ENCODE assay signal across 21 cellular contexts in the genomic region with DNA sequence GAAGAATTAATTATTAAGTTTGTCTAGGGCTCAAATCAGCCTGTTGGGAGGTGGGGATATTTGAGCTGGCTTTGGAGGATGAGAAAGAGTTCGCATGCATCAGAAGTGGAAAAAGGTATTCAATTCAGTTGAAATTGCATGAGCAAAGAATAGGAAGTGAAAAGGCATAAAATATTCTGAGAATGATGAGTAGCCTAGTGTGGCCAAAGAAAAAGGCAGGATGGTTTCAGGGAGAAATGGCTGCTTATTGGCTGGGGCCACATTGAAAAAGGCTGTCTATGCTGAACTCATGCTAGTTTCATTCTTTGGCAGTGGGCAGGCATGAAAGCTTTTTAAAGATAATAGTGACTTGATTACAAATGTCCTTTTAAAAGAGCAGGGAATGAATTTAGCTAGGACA.
A peak's percentile ranks its signal among the peaks of the same experiment; 100 is the strongest.
DNase-seq lines count a peak whose midpoint lies in the region; ATAC-seq and TF ChIP-seq lines count a peak whose summit lies in the region.
"Had no signal": no experiment of that assay in that cellular context is flagged by ENCODE, and none has a peak within 500 bp of the region (broad histone marks: within the 10 kb centered on the region; RNA-seq: fewer than 3 reads in every experiment).

No MANE protein-coding gene starts in this region.

- H4K8ac ChIP-seq in H9 (replicated peaks; ENCODE audit: insufficient read length, low read depth, low read length), result no peak overlapping the region

- no peak overlapping the region for H3K4ac ChIP-seq in H9 (ENCODE audit: low read depth, low read length)

- peaks cover 9 to 12% of the 10 kb centered on the region in 2 experiments for H3K4me1 Mint-ChIP-seq in H9
- H3K4me1 Mint-ChIP-seq: activated naive CD8-positive, alpha-beta T cell treated with anti-CD3 and anti-CD28 coated beads, Interleukin-2, amount 10 ng/mL, durations not matched to agents 7 days and 5 days; activated T-helper 17 cell treated with anti-CD3 and anti-CD28 coated beads, Interleukin-2, amount 50 U/mL, for 72 hours had no signal

- no peak overlapping the region for H2BK15ac ChIP-seq in H9 (ENCODE audit: low read depth, low read length)

- H3K23me2 ChIP-seq in H9 (ENCODE audit: insufficient read length, low read depth, low read length, poor library complexity, severe bottlenecking), result no peaks in the 10 kb centered on the region

- no peak overlapping the region for H2AFZ ChIP-seq in H9 (ENCODE audit: low read length)

- H3K27me3 Mint-ChIP-seq in H9 (ENCODE audit: low read depth), result no peaks in the 10 kb centered on the region
- H3K27me3 Mint-ChIP-seq: activated T-helper 17 cell treated with anti-CD3 and anti-CD28 coated beads, Interleukin-2, amount 50 U/mL, for 72 hours; CD4-positive, CD25-positive, alpha-beta regulatory T cell; natural killer cell treated with Interleukin-12 subunit alpha and Interleukin-12 subunit beta and Interleukin-15 and Interleukin-18, amount 100 ng/mL, for 72 hours; stimulated activated naive CD8-positive, alpha-beta T cell treated with anti-CD3 and anti-CD28 coated beads, Interleukin-15, Interleukin-2, amounts not matched to agents 100 ng/mL and 50 ng/mL, for 24 hours had no signal

- no peak overlapping the region for H2BK120ac ChIP-seq in H9 (ENCODE audit: low read depth, low read length, poor library complexity, severe bottlenecking)

- no peak overlapping the region for H2BK12ac ChIP-seq in H9 (ENCODE audit: insufficient read length, low read depth, low read length)

- no peak for TF ChIP-seq CTCF in RWPE1 (conservative IDR thresholded peaks at IDR 0.05; ENCODE audit: low read depth)
- no peak for TF ChIP-seq CTCF in H9 (conservative IDR thresholded peaks at IDR 0.05)

- H3K14ac ChIP-seq in H9 (ENCODE audit: insufficient read depth, low read length), result no peak overlapping the region

- H3K9me3 ChIP-seq in H9 (ENCODE audit: control insufficient read depth, low read depth, low read length), result no peaks in the 10 kb centered on the region
- H3K9me3 ChIP-seq: Peyer's patch had no signal

- no peak overlapping the region for H2BK20ac ChIP-seq in H9 (ENCODE audit: low read depth, low read length, poor library complexity, severe bottlenecking)

- H3K36me3 Mint-ChIP-seq in H9 (ENCODE audit: insufficient read depth in 1 of 3, low read depth in 3 of 3), result no peaks in the 10 kb centered on the region
- H3K36me3 Mint-ChIP-seq: activated naive CD8-positive, alpha-beta T cell treated with anti-CD3 and anti-CD28 coated beads, Interleukin-2, amount 10 ng/mL, durations not matched to agents 7 days and 5 days; brain; CD4-positive, CD25-positive, alpha-beta regulatory T cell; natural killer cell treated with Interleukin-12 subunit alpha and Interleukin-12 subunit beta and Interleukin-15 and Interleukin-18, amount 100 ng/mL, for 72 hours had no signal

- no peak overlapping the region for H2AK5ac ChIP-seq in H9 (ENCODE audit: insufficient read length, low read length)

- H3K9ac ChIP-seq in H9 (ENCODE audit: extremely low read depth, insufficient read length, low read length), result no peak overlapping the region

- H4K91ac ChIP-seq in H9 (ENCODE audit: insufficient read length, low read depth, low read length), result no peak overlapping the region

- no peak overlapping the region for H3T11ph ChIP-seq in H9 (ENCODE audit: low read length)

- no peak overlapping the region for H4K5ac ChIP-seq in H9 (ENCODE audit: insufficient read length, low read depth, low read length)

- no peaks in the 10 kb centered on the region for H3K79me1 ChIP-seq in H9 (ENCODE audit: insufficient read depth, low read depth, low read length, poor library complexity, severe bottlenecking)

- CTCF ChIA-PET in RWPE1 (lab: Yijun Ruan, JAX), result interaction anchor here (0.6 to 1.6 kb wide), 2 partner anchors 1350 to 1449 kb away, joined by 3 to 4 read pairs; no protein-coding TSS in a partner anchor

- no peak overlapping the region for H2BK5ac ChIP-seq in H9 (ENCODE audit: insufficient read length, low read length)

- H3K18ac ChIP-seq in H9 (ENCODE audit: insufficient read length, low read depth, low read length), result no peak overlapping the region

- ATAC-seq in GM18519 (IDR thresholded peaks at IDR 0.05; ENCODE audit: low FRiP score, unreplicated experiment), result peak; percentile 79
- ATAC-seq in GM21528 (IDR thresholded peaks at IDR 0.05; ENCODE audit: low FRiP score, unreplicated experiment), result peak; percentile 77
- ATAC-seq in HG03066 (IDR thresholded peaks at IDR 0.05; ENCODE audit: low read depth, unreplicated experiment), result peak; percentile 62
- no peak for ATAC-seq in HG03039 (IDR thresholded peaks at IDR 0.05; ENCODE audit: unreplicated experiment)
- ATAC-seq: activated T-helper 17 cell treated with anti-CD3 and anti-CD28 coated beads, Interleukin-2, amount 50 U/mL, for 72 hours; left colon; natural killer cell treated with Interleukin-12 subunit alpha and Interleukin-12 subunit beta and Interleukin-15 and Interleukin-18, amount 100 ng/mL, for 72 hours had no signal

- H3K4me3 Mint-ChIP-seq in H9, result no peak overlapping the region
- H3K4me3 Mint-ChIP-seq: activated naive CD8-positive, alpha-beta T cell treated with anti-CD3 and anti-CD28 coated beads, Interleukin-2, amount 10 ng/mL, durations not matched to agents 7 days and 5 days; activated T-helper 17 cell treated with anti-CD3 and anti-CD28 coated beads, Interleukin-2, amount 50 U/mL, for 72 hours; CD4-positive, CD25-positive, alpha-beta regulatory T cell; natural killer cell treated with Interleukin-12 subunit alpha and Interleukin-12 subunit beta and Interleukin-15 and Interleukin-18, amount 100 ng/mL, for 72 hours; stimulated activated naive CD8-positive, alpha-beta T cell treated with anti-CD3 and anti-CD28 coated beads, Interleukin-15, Interleukin-2, amounts not matched to agents 100 ng/mL and 50 ng/mL, for 24 hours had no signal

- no peak overlapping the region for H3K23ac ChIP-seq in H9 (ENCODE audit: insufficient read length, low read depth, low read length)

- DNase-seq in medulla oblongata (ENCODE audit: extremely low spot score) (peak; percentile 12), NCI-H1048 (lab: John Stamatoyannopoulos, UW) (no peak), RWPE1 (ENCODE audit: low spot score) (no peak), H9 (no peak)
- DNase-seq: activated CD4-positive, CD25-positive, alpha-beta regulatory T cell treated with anti-CD3 and anti-CD28 coated beads, Interleukin-2, amount 50 U/mL, for 72 hours; activated naive CD8-positive, alpha-beta T cell treated with anti-CD3 and anti-CD28 coated beads, Interleukin-2, amount 10 ng/mL, durations not matched to agents 7 days and 5 days; CD4-positive, CD25-positive, alpha-beta regulatory T cell; GOT3; left colon; NCI-H1436; Peyer's patch; stimulated activated CD4-positive, alpha-beta T cell treated with anti-CD3 and anti-CD28 coated beads, Interleukin-1b, Interleukin-23, amount 100 ng/mL, for 48 hours; trophoblast cell had no signal

- no peaks in the 10 kb centered on the region for H3K79me2 ChIP-seq in H9 (ENCODE audit: insufficient read depth, low read length)

- H3K4me1 ChIP-seq in H9 (ENCODE audit: insufficient read depth, low read length), result no peaks in the 10 kb centered on the region
- H3K4me1 ChIP-seq: Peyer's patch had no signal

- H3K27ac ChIP-seq in RWPE1 (no peak overlapping the region), H9 (ENCODE audit: insufficient read length, low read depth, low read length) (no peak overlapping the region)
- H3K27ac ChIP-seq: Peyer's patch had no signal

- H3K27ac Mint-ChIP-seq in H9, result no peak overlapping the region; a peak in 1 of 7 replicates
- H3K27ac Mint-ChIP-seq: activated naive CD8-positive, alpha-beta T cell treated with anti-CD3 and anti-CD28 coated beads, Interleukin-2, amount 10 ng/mL, durations not matched to agents 7 days and 5 days; activated T-helper 17 cell treated with anti-CD3 and anti-CD28 coated beads, Interleukin-2, amount 50 U/mL, for 72 hours; CD4-positive, CD25-positive, alpha-beta regulatory T cell; natural killer cell treated with Interleukin-12 subunit alpha and Interleukin-12 subunit beta and Interleukin-15 and Interleukin-18, amount 100 ng/mL, for 72 hours; stimulated activated naive CD8-positive, alpha-beta T cell treated with anti-CD3 and anti-CD28 coated beads, Interleukin-15, Interleukin-2, amounts not matched to agents 100 ng/mL and 50 ng/mL, for 24 hours had no signal

- no peaks in the 10 kb centered on the region for H3K27me3 ChIP-seq in H9 (ENCODE audit: insufficient read depth, low read length)
- H3K27me3 ChIP-seq: Peyer's patch had no signal

- H4K20me1 ChIP-seq in H9 (ENCODE audit: control insufficient read depth, insufficient read depth, insufficient read length), result no peaks in the 10 kb centered on the region

- no CpG with 5 or more reads among the region's 1 CpG for WGBS in H9 (ENCODE audit: extremely low coverage, insufficient read length, low lambda C conversion rate)

- no peak overlapping the region for H3K4me2 ChIP-seq in H9 (ENCODE audit: insufficient read depth, insufficient read length, low read length)

- H3K56ac ChIP-seq in H9 (ENCODE audit: insufficient read length, low read depth, low read length), result no peak overlapping the region

- POLR2A ChIA-PET in RWPE1 (lab: Yijun Ruan, JAX; ENCODE audit: low non-redundant PET), result no interaction called here

- no peaks in the 10 kb centered on the region for H3K9me3 Mint-ChIP-seq in H9
- H3K9me3 Mint-ChIP-seq: activated naive CD8-positive, alpha-beta T cell treated with anti-CD3 and anti-CD28 coated beads, Interleukin-2, amount 10 ng/mL, durations not matched to agents 7 days and 5 days; activated T-helper 17 cell treated with anti-CD3 and anti-CD28 coated beads, Interleukin-2, amount 50 U/mL, for 72 hours; brain; natural killer cell treated with Interleukin-12 subunit alpha and Interleukin-12 subunit beta and Interleukin-15 and Interleukin-18, amount 100 ng/mL, for 72 hours; stimulated activated naive CD8-positive, alpha-beta T cell treated with anti-CD3 and anti-CD28 coated beads, Interleukin-15, Interleukin-2, amounts not matched to agents 100 ng/mL and 50 ng/mL, for 24 hours had no signal
